9 cellular contexts compared by ENCODE assay signal in the genomic region with DNA sequence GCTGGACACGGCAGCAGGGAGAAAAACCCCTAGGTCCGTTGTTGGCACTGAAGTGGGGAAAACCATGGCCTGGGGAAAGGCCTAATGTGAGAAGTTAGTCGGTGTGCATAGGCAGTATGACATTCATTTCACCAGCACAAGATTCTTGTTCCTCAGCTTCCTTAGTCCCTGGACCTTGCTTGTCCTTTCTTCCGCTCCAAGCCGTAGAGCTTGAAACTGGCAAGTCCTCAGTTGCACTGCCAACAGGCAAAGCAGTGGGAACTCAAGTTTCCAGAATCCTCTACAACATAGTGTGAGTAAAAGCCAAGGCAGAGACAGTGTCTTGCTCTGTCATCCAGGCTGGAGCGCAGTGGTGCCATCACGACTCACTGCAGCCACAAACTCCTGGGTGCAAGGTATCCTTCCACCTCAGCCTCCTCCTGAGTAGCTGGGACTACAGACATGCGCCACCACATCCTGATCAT.
DNase-seq lines count a peak whose midpoint lies in the region; ATAC-seq and TF ChIP-seq lines count a peak whose summit lies in the region.
"Had no signal": no experiment of that assay in that cellular context is flagged by ENCODE, and none has a peak within 500 bp of the region (broad histone marks: within the 10 kb centered on the region; RNA-seq: fewer than 3 reads in every experiment).

No MANE protein-coding gene starts in this region.

- H3K9ac ChIP-seq in BLaER1 treated with 17β-estradiol and CSF1 and Interleukin-3, amounts not matched to agents 10 nM and 100 nM, result peak overlapping the region in 6 of 11 experiments; percentile 76 to 86 (median 81); a peak in 9 of 22 replicates

- no peaks in the 10 kb centered on the region for H3K27me3 Mint-ChIP-seq in effector memory CD8-positive, alpha-beta T cell

- H3K9me3 ChIP-seq in BLaER1 treated with 17β-estradiol and CSF1 and Interleukin-3, amounts not matched to agents 10 nM and 100 nM (replicated peaks in 1 of 11), result no peaks in the 10 kb centered on the region

- DNase-seq in GM20000 (ENCODE audit: low spot score) (peak; percentile 37), HCEC 1CT (no peak), GM13977 (ENCODE audit: low spot score) (no peak), NCI-H446 (lab: John Stamatoyannopoulos, UW) (no peak)
- peak in 2 of 3 experiments; percentile 16 to 18 for DNase-seq in effector memory CD8-positive, alpha-beta T cell
- DNase-seq: NCI-H510A treated with DMSO at 0.1 percent for 48 hours had no signal

- peak overlapping the region; percentile 88 to 99 for H3K4me3 Mint-ChIP-seq in effector memory CD8-positive, alpha-beta T cell

- H3K27ac Mint-ChIP-seq in effector memory CD8-positive, alpha-beta T cell, result peak overlapping the region; percentile 90 to 96

- H3K36me3 Mint-ChIP-seq in effector memory CD8-positive, alpha-beta T cell (ENCODE audit: insufficient read depth), result peaks cover 64% of the 10 kb centered on the region

- H3K27me3 ChIP-seq in BLaER1 treated with 17β-estradiol and CSF1 and Interleukin-3, amounts not matched to agents 10 nM and 100 nM, result no peaks in the 10 kb centered on the region

- H3K27ac ChIP-seq in BLaER1 treated with 17β-estradiol and CSF1 and Interleukin-3, amounts not matched to agents 10 nM and 100 nM, result peak overlapping the region; percentile 76 to 96 (median 90); a peak in 18 of 22 replicates

- TF ChIP-seq CTCF in GM20000 (IDR thresholded peaks at IDR 0.05; ENCODE audit: extremely low read depth, missing control alignments) (no peak), GM13977 (IDR thresholded peaks at IDR 0.05; ENCODE audit: extremely low read depth, insufficient read depth, missing control alignments) (no peak)

- H4K20me1 ChIP-seq in BLaER1 treated with 17β-estradiol and CSF1 and Interleukin-3, amounts not matched to agents 10 nM and 100 nM, result peaks cover 0 to 1% (median 0%) of the 10 kb centered on the region in 11 experiments; a peak in 2 of 22 replicates

- 0 out of 2 replicates have a peak, but pooled peaks have one; percentile 20 for TF ChIP-seq POLR2A in Raji (IDR thresholded peaks at IDR 0.05; ENCODE audit: insufficient read depth, low read depth, low read length)

- H3K36me3 ChIP-seq in BLaER1 treated with 17β-estradiol and CSF1 and Interleukin-3, amounts not matched to agents 10 nM and 100 nM, result peaks cover 0 to 6% (median 0%) of the 10 kb centered on the region in 11 experiments; a peak in 2 of 22 replicates

- no peak for ATAC-seq in effector memory CD8-positive, alpha-beta T cell (replicated peaks)
- ATAC-seq in GM19328 (IDR thresholded peaks at IDR 0.05; ENCODE audit: unreplicated experiment), result no peak

- peak overlapping the region; percentile 25 to 97 (median 86); a peak in 20 of 22 replicates for H3K4me2 ChIP-seq in BLaER1 treated with 17β-estradiol and CSF1 and Interleukin-3, amounts not matched to agents 10 nM and 100 nM

- no peaks in the 10 kb centered on the region for H3K9me3 Mint-ChIP-seq in effector memory CD8-positive, alpha-beta T cell

- in situ Hi-C loops in GM13977 (cut with MboI; ENCODE audit: low pct_unique_long_range_greater_than_20kb, low sequenced_read_pairs, unreplicated experiment), result no loop called here

- H3K4me1 Mint-ChIP-seq in effector memory CD8-positive, alpha-beta T cell (ENCODE audit: low read depth in 2 of 2), result peaks cover 49 to 53% of the 10 kb centered on the region in 2 donors

- H3K4me3 ChIP-seq in BLaER1 treated with 17β-estradiol and CSF1 and Interleukin-3, amounts not matched to agents 10 nM and 100 nM, result peak overlapping the region in 6 of 10 experiments; percentile 8 to 64 (median 54); a peak in 7 of 20 replicates

- peaks cover 42 to 95% (median 69%) of the 10 kb centered on the region in 10 experiments for H3K4me1 ChIP-seq in BLaER1 treated with 17β-estradiol and CSF1 and Interleukin-3, amounts not matched to agents 10 nM and 100 nM

Comparison
In these comparisons a context has a peak if more than half of its experiments do, and no peak if none do; other contexts are left out.
1. DNase-seq: peak in GM20000 (single experiment) and effector memory CD8-positive, alpha-beta T cell (2 of 3); none in HCEC 1CT (single experiment), GM13977 (single experiment) and NCI-H446 (0 of 2).